20 cellular contexts compared by ENCODE assay signal in genomic region chr1:161359316-161359715, GRCh38. TPM values are rescaled to one million over a fixed set of nuclear protein-coding genes. Genes with fewer than 3 reads are reported as not detected.
DNase-seq lines count a peak whose midpoint lies in the region; ATAC-seq and TF ChIP-seq lines count a peak whose summit lies in the region.
"Had no signal": no experiment of that assay in that cellular context is flagged by ENCODE, and none has a peak within 500 bp of the region (broad histone marks: within the 10 kb centered on the region; RNA-seq: fewer than 3 reads in every experiment).

No MANE protein-coding gene starts in this region.

- no peaks in the 10 kb centered on the region for H3K9me3 Mint-ChIP-seq in activated T-helper 17 cell treated with anti-CD3 and anti-CD28 coated beads, Interleukin-2, amount 50 U/mL, for 72 hours
- H3K9me3 Mint-ChIP-seq: stimulated activated effector memory CD8-positive, alpha-beta T cell treated with anti-CD3 and anti-CD28 coated beads, Interleukin-12 subunit alpha, Interleukin-12 subunit beta, amount 100 ng/mL, for 72 hours had no signal

- intact Hi-C loops in Right ventricle myocardium superior (cut with DNase I) (no loop called here), upper lobe of right lung (cut with DNase I) (no loop called here)

- H3K4me3 Mint-ChIP-seq in activated T-helper 17 cell treated with anti-CD3 and anti-CD28 coated beads, Interleukin-2, amount 50 U/mL, for 72 hours = no peak overlapping the region
- H3K4me3 Mint-ChIP-seq: stimulated activated effector memory CD8-positive, alpha-beta T cell treated with anti-CD3 and anti-CD28 coated beads, Interleukin-12 subunit alpha, Interleukin-12 subunit beta, amount 100 ng/mL, for 72 hours had no signal

- ATAC-seq in Right ventricle myocardium superior (ENCODE audit: poor library complexity) = peak; percentile 60
- no peak for ATAC-seq in activated T-helper 17 cell treated with anti-CD3 and anti-CD28 coated beads, Interleukin-2, amount 50 U/mL, for 72 hours (replicated peaks)
- peak; percentile 44 for ATAC-seq in left lobe of liver
- peak; percentile 83 for ATAC-seq in upper lobe of right lung
- ATAC-seq: GM12878; stimulated activated effector memory CD8-positive, alpha-beta T cell treated with anti-CD3 and anti-CD28 coated beads, Interleukin-12 subunit alpha, Interleukin-12 subunit beta, amount 100 ng/mL, for 72 hours had no signal

- peak overlapping the region; percentile 51 for H3K27ac Mint-ChIP-seq in activated T-helper 17 cell treated with anti-CD3 and anti-CD28 coated beads, Interleukin-2, amount 50 U/mL, for 72 hours
- H3K27ac Mint-ChIP-seq: stimulated activated effector memory CD8-positive, alpha-beta T cell treated with anti-CD3 and anti-CD28 coated beads, Interleukin-12 subunit alpha, Interleukin-12 subunit beta, amount 100 ng/mL, for 72 hours had no signal

- H3K27me3 ChIP-seq in right atrium auricular region = no peaks in the 10 kb centered on the region
- no peaks in the 10 kb centered on the region for H3K27me3 ChIP-seq in upper lobe of right lung
- H3K27me3 ChIP-seq: esophagus squamous epithelium, uterus had no signal

- H3K36me3 ChIP-seq in right atrium auricular region (peaks cover 9% of the 10 kb centered on the region), upper lobe of right lung (peaks cover 29% of the 10 kb centered on the region)
- H3K36me3 ChIP-seq: prostate gland, uterus had no signal

- H3K4me1 Mint-ChIP-seq in activated T-helper 17 cell treated with anti-CD3 and anti-CD28 coated beads, Interleukin-2, amount 50 U/mL, for 72 hours = peaks cover 5% of the 10 kb centered on the region

- H3K27me3 Mint-ChIP-seq in activated T-helper 17 cell treated with anti-CD3 and anti-CD28 coated beads, Interleukin-2, amount 50 U/mL, for 72 hours = no peaks in the 10 kb centered on the region

- peak overlapping the region in 1 of 2 donors; percentile 16 for H3K27ac ChIP-seq in right atrium auricular region
- H3K27ac ChIP-seq in upper lobe of right lung = no peak overlapping the region
- peak overlapping the region in 1 of 2 donors; percentile 61 for H3K27ac ChIP-seq in coronary artery
- H3K27ac ChIP-seq: RWPE1, uterus had no signal

- H3K4me3 ChIP-seq in right atrium auricular region (no peak overlapping the region), upper lobe of right lung (no peak overlapping the region), coronary artery (no peak overlapping the region)
- H3K4me3 ChIP-seq: esophagus squamous epithelium, GM12878, prostate gland, uterus had no signal

- peaks cover 80% of the 10 kb centered on the region for H3K36me3 Mint-ChIP-seq in activated T-helper 17 cell treated with anti-CD3 and anti-CD28 coated beads, Interleukin-2, amount 50 U/mL, for 72 hours (ENCODE audit: low read depth)

- TF ChIP-seq CTCF in right atrium auricular region (IDR thresholded peaks at IDR 0.05) (no peak), upper lobe of right lung (IDR thresholded peaks at IDR 0.05) (no peak), coronary artery (IDR thresholded peaks at IDR 0.05) (no peak)

- H3K4me1 ChIP-seq in right atrium auricular region = no peaks in the 10 kb centered on the region
- no peaks in the 10 kb centered on the region for H3K4me1 ChIP-seq in upper lobe of right lung
- H3K4me1 ChIP-seq: esophagus squamous epithelium, prostate gland, uterus had no signal

- DNase-seq in Right ventricle myocardium superior (no peak), right atrium auricular region (ENCODE audit: low spot score) (no peak), left lobe of liver (ENCODE audit: low spot score) (no peak), upper lobe of right lung (no peak), coronary artery (ENCODE audit: low spot score) (no peak), epidermal melanocyte (ENCODE audit: insufficient read length, low spot score) (no peak)
- no peak for DNase-seq in activated CD8-positive, alpha-beta memory T cell treated with anti-CD3 and anti-CD28 coated beads for 24 hours
- DNase-seq: esophagus squamous epithelium; IMR-90; NCI-H146; NCI-H524 treated with DMSO at 0.1 percent for 48 hours; stimulated activated CD4-positive, alpha-beta T cell treated with anti-CD3 and anti-CD28 coated beads, Interleukin-2, amount 100 ng/mL, for 48 hours; uterus had no signal

- H3K9me3 ChIP-seq in right atrium auricular region = no peaks in the 10 kb centered on the region
- no peaks in the 10 kb centered on the region for H3K9me3 ChIP-seq in upper lobe of right lung
- H3K9me3 ChIP-seq: esophagus squamous epithelium, prostate gland, uterus had no signal

RNA-seq across cellular contexts. Expression of gene CFAP126, which starts 8.4 kb away (rescaled TPM):
- total RNA-seq in Right ventricle myocardium superior (not detected), right atrium auricular region (not detected), left lobe of liver (not detected), upper lobe of right lung (not detected)
- total RNA-seq in activated T-helper 17 cell treated with anti-CD3 and anti-CD28 coated beads, Interleukin-2, amount 50 U/mL, for 72 hours = 1 to 10 TPM in 1 of 2 donors, not detected in 1; 2.7 TPM
- total RNA-seq: chondrocyte, esophagus squamous epithelium, GM12878, IMR-90, mononuclear cell, prostate gland, uterus had no signal

RNA-seq across cellular contexts. Expression of gene SDHC, which starts 45.1 kb away (rescaled TPM):
- total RNA-seq in Right ventricle myocardium superior (422 TPM), right atrium auricular region (100 to 1,000 TPM in 1 of 2 donors, 10 to 100 TPM in 1; 37.8 to 151 TPM), left lobe of liver (223 TPM), upper lobe of right lung (158 TPM)
- 100 to 1,000 TPM; 144 to 222 TPM for total RNA-seq in activated T-helper 17 cell treated with anti-CD3 and anti-CD28 coated beads, Interleukin-2, amount 50 U/mL, for 72 hours

RNA-seq across cellular contexts. Expression of gene MPZ, which starts 49.5 kb away (rescaled TPM):
- total RNA-seq in Right ventricle myocardium superior = 4.8 TPM
- total RNA-seq in right atrium auricular region = 1 to 10 TPM; 1.7 to 5.1 TPM
- 10 to 100 TPM in 1 of 2 donors, 1 to 10 TPM in 1; 4.9 to 12.1 TPM for total RNA-seq in activated T-helper 17 cell treated with anti-CD3 and anti-CD28 coated beads, Interleukin-2, amount 50 U/mL, for 72 hours
- 2.4 TPM for total RNA-seq in left lobe of liver
- total RNA-seq in upper lobe of right lung = 2.5 TPM
